ENCODE assay signal across 32 cellular contexts in the genomic region with DNA sequence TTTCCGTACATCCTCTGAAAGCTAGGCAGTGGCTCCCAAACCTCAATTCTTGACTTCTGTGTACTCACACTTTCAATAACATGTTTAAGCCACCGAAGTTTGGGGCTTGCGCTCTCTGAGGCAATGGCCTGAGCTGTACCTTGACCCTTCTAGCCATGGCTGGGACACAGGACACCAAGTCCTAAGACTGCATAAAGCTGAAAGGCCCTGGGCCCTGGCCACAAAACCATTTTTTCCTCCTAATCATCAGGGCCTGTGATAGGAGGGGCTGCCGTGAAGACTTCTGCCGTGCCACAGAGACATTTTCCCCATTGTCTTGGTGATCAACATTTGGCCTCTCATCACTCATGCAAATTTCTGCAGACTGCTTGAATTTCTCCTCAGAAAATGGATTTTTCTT.
"Had no signal": no experiment of that assay in that cellular context is flagged by ENCODE, and none has a peak within 500 bp of the region (broad histone marks: within the 10 kb centered on the region; RNA-seq: fewer than 3 reads in every experiment).

No MANE protein-coding gene starts in this region.

- H3K27ac ChIP-seq: adrenal gland, body of pancreas, brain microvascular endothelial cell, breast epithelium, VCaP had no signal

- H3K4me3 ChIP-seq: adrenal gland, body of pancreas, breast epithelium had no signal

- FAIRE-seq: astrocyte, TTC549 had no signal

- H3K27me3 ChIP-seq: adrenal gland, body of pancreas, brain microvascular endothelial cell, breast epithelium had no signal

- ATAC-seq: activated CD8-positive, alpha-beta T cell treated with anti-CD3 and anti-CD28 coated beads for 36 hours; activated naive CD4-positive, alpha-beta T cell treated with anti-CD3 and anti-CD28 coated beads, Interleukin-2, amount 50 U/mL, for 72 hours; activated T-cell treated with anti-CD3 and anti-CD28 coated beads, Interleukin-2, amount 50 U/mL, for 4 hours; activated T-cell treated with anti-CD3 and anti-CD28 coated beads, Interleukin-2, amount 50 U/mL, for 72 hours; activated T-helper 17 cell treated with anti-CD3 and anti-CD28 coated beads, Interleukin-2, amount 50 U/mL, for 72 hours; body of pancreas; T-cell; T-helper 17 cell had no signal

- H3K4me1 ChIP-seq: adrenal gland, body of pancreas, breast epithelium had no signal

- H3K9me3 ChIP-seq: adrenal gland had no signal

- DNase-seq: activated B cell treated with CpG ODN at 0.5 μM for 24 hours; activated CD4-positive, alpha-beta memory T cell treated with anti-CD3 and anti-CD28 coated beads for 36 hours; activated CD4-positive, alpha-beta T cell treated with anti-CD3 and anti-CD28 coated beads for 4 hours; activated CD4-positive, alpha-beta T cell treated with anti-CD3 and anti-CD28 coated beads, Interleukin-2, amount 10 ng/mL, durations not matched to agents 24 days and 14 days; activated CD4-positive, alpha-beta T cell treated with anti-CD3 and anti-CD28 coated beads, Interleukin-2, amount 50 U/mL, for 1 hour; activated CD4-positive, alpha-beta T cell treated with anti-CD3 and anti-CD28 coated beads, Interleukin-2, amount 50 U/mL, for 4 hours; activated CD4-positive, CD25-positive, alpha-beta regulatory T cell treated with anti-CD3 and anti-CD28 coated beads, Interleukin-2, amount 50 U/mL, for 72 hours; activated CD8-positive, alpha-beta memory T cell treated with anti-CD3 and anti-CD28 coated beads, Interleukin-2, amount 50 U/mL, for 4 hours; activated CD8-positive, alpha-beta T cell treated with anti-CD3 and anti-CD28 coated beads for 36 hours; activated effector memory CD4-positive, alpha-beta T cell treated with anti-CD3 and anti-CD28 coated beads, Interleukin-2, amount 50 U/mL, for 16 hours; activated gamma-delta T cell treated with Interleukin-2 at 50 U/mL for 16 hours; activated naive CD4-positive, alpha-beta T cell; activated naive CD4-positive, alpha-beta T cell treated with anti-CD3 and anti-CD28 coated beads for 36 hours; activated naive CD4-positive, alpha-beta T cell treated with anti-CD3 and anti-CD28 coated beads, Interleukin-2, amount 50 U/mL, for 16 hours; activated naive CD8-positive, alpha-beta T cell treated with anti-CD3 and anti-CD28 coated beads for 36 hours; activated T-cell treated with anti-CD3 and anti-CD28 coated beads for 4 hours; activated T-cell treated with anti-CD3 and anti-CD28 coated beads, Interleukin-2, amount 50 U/mL, for 1 hour; activated T-cell treated with anti-CD3 and anti-CD28 coated beads, Interleukin-2, amount 50 U/mL, for 4 hours; activated T-cell treated with anti-CD3 and anti-CD28 coated beads, Interleukin-2, amount 50 U/mL, for 72 hours; adrenal gland; amniotic stem cell; body of pancreas; brain microvascular endothelial cell; central memory CD4-positive, alpha-beta T cell; T-cell; T-helper 17 cell had no signal

- H3K36me3 ChIP-seq: adrenal gland, brain microvascular endothelial cell, breast epithelium had no signal
